2 cellular contexts compared by ENCODE assay signal in genomic region chrX:44071070-44071645, GRCh38.
A peak's percentile ranks its signal among the peaks of the same experiment; 100 is the strongest.
TF ChIP-seq lines count a peak whose summit lies in the region.

No MANE protein-coding gene starts in this region.

TF ChIP-seq in IMR-90, 13 proteins besides CTCF, POLR2A, EP300 and RAD21:
- TF ChIP-seq MAFK (IDR thresholded peaks at IDR 0.05; ENCODE audit: low read depth, low read length) (peak; percentile 82), NFE2L2 (IDR thresholded peaks at IDR 0.05; ENCODE audit: low read depth, low read length) (no peak)

TF ChIP-seq in K562, 482 proteins besides CTCF, POLR2A, EP300 and RAD21 (continued from another document):
- TF ChIP-seq ZNF217 (CRISPR knock-in tag; IDR thresholded peaks at IDR 0.05) (no peak), NR3C1 (CRISPR knock-in tag; IDR thresholded peaks at IDR 0.05) (no peak), HNRNPH1 (optimal IDR thresholded peaks at IDR 0.05; ENCODE audit: low read depth, low read length) (no peak), ARID3B (CRISPR knock-in tag; IDR thresholded peaks at IDR 0.05; ENCODE audit: borderline replicate concordance) (no peak), UBTF (IDR thresholded peaks at IDR 0.05; ENCODE audit: borderline replicate concordance in 1 of 2, low read depth in 2 of 2, low read length in 2 of 2) (no peak), USF2 (CRISPR knock-in tag; IDR thresholded peaks at IDR 0.05) (no peak), STAG1 (CRISPR knock-in tag; IDR thresholded peaks at IDR 0.05; ENCODE audit: borderline replicate concordance) (no peak), SFPQ (IDR thresholded peaks at IDR 0.05; ENCODE audit: low read depth, low read length) (no peak), ZBTB40 (IDR thresholded peaks at IDR 0.05) (no peak), ZBTB40 (CRISPR knock-in tag; IDR thresholded peaks at IDR 0.05) (no peak), HDGF (IDR thresholded peaks at IDR 0.05) (no peak), C11orf30 (IDR thresholded peaks at IDR 0.05; ENCODE audit: low read depth) (peak; percentile 54), ZNF316 (IDR thresholded peaks at IDR 0.05) (peak; percentile 74), MAFF (IDR thresholded peaks at IDR 0.05; ENCODE audit: low read length) (peak; percentile 30; the same call in 1 of the 2 replicates), ZNF644 (tag; IDR thresholded peaks at IDR 0.05; ENCODE audit: low read depth) (no peak), IFI16 (CRISPR knock-in tag; IDR thresholded peaks at IDR 0.05) (no peak)
